Comparison of ENCODE assay signal across 8 cellular contexts in the genomic region with DNA sequence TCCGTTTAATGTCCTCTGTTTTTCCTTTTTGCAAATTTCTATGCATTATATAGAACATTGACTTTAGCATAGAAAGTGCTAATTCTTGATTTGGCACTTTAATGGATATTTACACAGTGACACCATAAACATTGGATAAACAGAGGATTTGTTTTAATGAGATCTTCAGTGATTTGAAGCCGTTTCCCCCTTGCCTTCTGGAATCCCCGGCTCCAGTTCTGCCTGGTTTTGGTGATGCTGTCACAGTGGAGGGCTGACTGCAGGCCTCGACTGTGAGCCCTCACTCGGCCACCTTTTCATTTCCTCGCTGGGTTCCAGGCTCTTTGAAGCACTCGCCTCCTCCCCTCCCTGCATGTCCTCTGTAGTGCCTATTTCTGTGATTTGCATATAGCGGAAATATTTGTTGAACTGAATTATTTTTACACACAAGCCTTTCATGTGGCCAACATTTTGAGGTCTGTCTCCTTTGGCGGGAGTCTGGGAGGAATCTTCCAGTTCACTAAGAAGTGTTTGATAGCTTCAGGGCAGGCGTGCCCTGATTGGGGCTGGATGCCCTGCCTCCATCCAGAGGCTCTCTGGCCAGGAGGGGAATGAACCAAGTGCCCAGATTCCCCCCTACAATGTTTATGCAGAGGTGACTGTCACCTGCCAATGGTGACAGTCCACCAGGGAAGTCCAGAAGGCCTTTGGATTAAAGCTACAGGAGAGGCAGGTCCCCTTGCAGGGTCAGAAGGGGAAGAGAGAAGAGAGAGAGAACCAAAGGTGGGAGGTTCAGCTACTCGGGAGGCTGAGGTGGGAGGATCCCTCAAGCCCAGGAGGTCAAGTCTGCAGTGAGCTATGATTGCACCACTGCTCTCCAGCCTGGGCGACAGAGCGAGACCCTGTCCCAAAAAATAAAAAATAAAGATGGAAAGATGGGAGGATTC.
DNase-seq lines count a peak whose midpoint lies in the region; ATAC-seq lines count a peak whose summit lies in the region.

No MANE protein-coding gene starts in this region.

- in situ Hi-C loops in ACHN (cut with HindIII; ENCODE audit: low pct_ligation_motif_present, low pct_unique_long_range_greater_than_20kb, low sequenced_read_pairs) = no loop called here

- peaks cover 20 to 40% of the 10 kb centered on the region in 2 donors for H3K4me1 Mint-ChIP-seq in immature natural killer cell

- no peaks in the 10 kb centered on the region for H3K36me3 Mint-ChIP-seq in immature natural killer cell

- no peaks in the 10 kb centered on the region for H3K9me3 Mint-ChIP-seq in immature natural killer cell

- peak overlapping the region in 1 of 5 donors; percentile 38 for H3K4me3 Mint-ChIP-seq in immature natural killer cell

- peak overlapping the region in 5 of 6 donors; percentile 22 to 71 (median 55) for H3K27ac Mint-ChIP-seq in immature natural killer cell

- H3K27me3 Mint-ChIP-seq in immature natural killer cell (ENCODE audit: low read depth in 3 of 3) = peaks cover 0 to 2% (median 0%) of the 10 kb centered on the region in 3 donors

- peak; percentile 83 for ATAC-seq in GM19043 (IDR thresholded peaks at IDR 0.05; ENCODE audit: low read depth, unreplicated experiment)

- DNase-seq in CD1c-positive myeloid dendritic cell (ENCODE audit: extremely low spot score) = peak; percentile 19
- DNase-seq in M059J (ENCODE audit: low read depth) = peak; percentile 54
- no peak for DNase-seq in immature natural killer cell
- no peak for DNase-seq in AG08395 (ENCODE audit: low spot score)
- no peak for DNase-seq in ACHN
- DNase-seq in NCI-H2081 treated with DMSO at 0.1 percent for 48 hours (lab: John Stamatoyannopoulos, UW) = no peak
- DNase-seq in ureter (ENCODE audit: low spot score) = no peak

Comparison
In these comparisons a context has a peak if more than half of its experiments do, and no peak if none do; other contexts are left out.
1. DNase-seq: peak in CD1c-positive myeloid dendritic cell (single experiment) and M059J (single experiment); none in immature natural killer cell (0 of 3), AG08395 (single experiment), ACHN (single experiment), NCI-H2081 treated with DMSO at 0.1 percent for 48 hours (single experiment) and ureter (single experiment).